In the genomic region with DNA sequence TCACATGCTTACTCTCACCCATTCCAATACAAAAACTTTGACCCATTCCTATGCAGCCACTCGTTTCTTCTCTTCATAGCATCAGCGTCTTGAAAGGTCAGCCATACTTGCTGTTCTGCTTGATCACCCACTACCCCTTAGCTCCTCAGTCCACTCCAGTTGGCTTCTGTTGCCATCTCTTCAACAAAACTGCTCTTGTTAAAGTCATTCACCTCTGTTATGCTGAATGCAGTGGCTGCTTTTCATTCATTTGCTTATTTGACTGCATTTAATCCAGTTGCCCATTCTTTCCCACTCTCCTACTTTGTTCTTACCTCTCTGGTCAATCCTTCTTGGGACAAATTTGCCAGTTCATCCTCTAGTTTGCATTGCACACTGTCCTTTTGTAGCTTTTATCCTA, we compare ENCODE assay signal across 23 cellular contexts.
"Had no signal": no experiment of that assay in that cellular context is flagged by ENCODE, and none has a peak within 500 bp of the region (broad histone marks: within the 10 kb centered on the region; RNA-seq: fewer than 3 reads in every experiment).

No MANE protein-coding gene starts in this region.

- DNase-seq: activated CD4-positive, alpha-beta T cell treated with anti-CD3 and anti-CD28 coated beads for 36 hours; activated CD8-positive, alpha-beta memory T cell treated with anti-CD3 and anti-CD28 coated beads, Interleukin-2, amount 50 U/mL, for 4 hours; activated CD8-positive, alpha-beta T cell treated with anti-CD3 and anti-CD28 coated beads for 36 hours; activated effector memory CD4-positive, alpha-beta T cell treated with Interleukin-2 at 50 U/mL for 16 hours; activated naive CD4-positive, alpha-beta T cell; brain microvascular endothelial cell; Karpas-422; NCI-H1105 treated with DMSO at 0.1 percent for 48 hours; NCI-H1436 treated with DMSO at 0.1 percent for 48 hours; NCI-H187; NCI-H2081; NCI-H510A treated with DMSO at 0.1 percent for 48 hours; NCI-H69; NK-92 treated with Interleukin-12 subunit alpha and Interleukin-12 subunit beta, amount 100 ng/mL, for 24 hours; Peyer's patch; Right ventricle myocardium superior; SJCRH30; SK-N-SH; T-helper 1 cell had no signal

- H3K9ac ChIP-seq: SK-N-SH had no signal

- H3K9me3 ChIP-seq: Peyer's patch, SJCRH30, SK-N-SH had no signal

- ATAC-seq: activated CD4-positive, alpha-beta T cell treated with anti-CD3 and anti-CD28 coated beads for 36 hours; activated CD8-positive, alpha-beta T cell treated with anti-CD3 and anti-CD28 coated beads for 36 hours; activated naive CD4-positive, alpha-beta T cell treated with anti-CD3 and anti-CD28 coated beads, Interleukin-2, amount 50 U/mL, for 72 hours had no signal

- H3K4me2 ChIP-seq: SK-N-SH had no signal

- H3K9me2 ChIP-seq: SK-N-SH had no signal

- H3K4me3 ChIP-seq: cardiac muscle cell, Peyer's patch, SJCRH30 had no signal

- H3K27me3 ChIP-seq: brain microvascular endothelial cell, cardiac muscle cell, Peyer's patch, SJCRH30 had no signal

- H3K27ac ChIP-seq: brain microvascular endothelial cell, cardiac muscle cell, Peyer's patch, RWPE1, SJCRH30, VCaP had no signal

- H3K4me1 ChIP-seq: Peyer's patch, SJCRH30 had no signal

- H3K36me3 ChIP-seq: cardiac muscle cell had no signal
